Comparison of ENCODE assay signal across 9 cellular contexts in genomic region chr22:40347300-40347699, GRCh38. TPM values are rescaled to one million over a fixed set of nuclear protein-coding genes. Genes with fewer than 3 reads are reported as not detected.
DNase-seq lines count a peak whose midpoint lies in the region; ATAC-seq, FAIRE-seq and TF ChIP-seq lines count a peak whose summit lies in the region.
"Had no signal": no experiment of that assay in that cellular context is flagged by ENCODE, and none has a peak within 500 bp of the region (broad histone marks: within the 10 kb centered on the region; RNA-seq: fewer than 3 reads in every experiment).

No MANE protein-coding gene starts in this region.

- H3K27ac Mint-ChIP-seq in activated naive CD8-positive, alpha-beta T cell treated with anti-CD3 and anti-CD28 coated beads, Interleukin-2, amount 50 U/mL, for 24 hours = peak overlapping the region; percentile 98

- H3K4me2 ChIP-seq in SK-N-SH = peak overlapping the region; percentile 81

- H4K20me1 ChIP-seq in SK-N-SH (ENCODE audit: insufficient read depth) = no peaks in the 10 kb centered on the region; the same call in 1 of the 2 replicates

- POLR2A ChIA-PET in SK-N-SH (lab: Yijun Ruan, JAX) = interaction anchor here (0.9 to 1.8 kb wide), 5 partner anchors 11 to 304 kb away, joined by 3 to 7 read pairs (median 3); partner anchors contain the start of gene TNRC6B

- no peak for TF ChIP-seq RAD21 in SK-N-SH (IDR thresholded peaks at IDR 0.05; ENCODE audit: low read length)

- peaks cover 41% of the 10 kb centered on the region for H3K36me3 Mint-ChIP-seq in activated naive CD8-positive, alpha-beta T cell treated with anti-CD3 and anti-CD28 coated beads, Interleukin-2, amount 50 U/mL, for 24 hours (ENCODE audit: low read depth)

- peak overlapping the region; percentile 99 for H3K4me3 Mint-ChIP-seq in activated naive CD8-positive, alpha-beta T cell treated with anti-CD3 and anti-CD28 coated beads, Interleukin-2, amount 50 U/mL, for 24 hours

- no peak for TF ChIP-seq CTCF in SK-N-SH (IDR thresholded peaks at IDR 0.05)
- TF ChIP-seq CTCF in kidney epithelial cell (IDR thresholded peaks at IDR 0.05; ENCODE audit: insufficient read depth, low read length, poor library complexity, severe bottlenecking) = no peak
- TF ChIP-seq CTCF in suprapubic skin (IDR thresholded peaks at IDR 0.05) = no peak

- no peaks in the 10 kb centered on the region for H3K9me3 Mint-ChIP-seq in activated naive CD8-positive, alpha-beta T cell treated with anti-CD3 and anti-CD28 coated beads, Interleukin-2, amount 50 U/mL, for 24 hours

- CTCF ChIA-PET in SK-N-SH (lab: Yijun Ruan, JAX) = interaction anchor here (0.7 to 3.1 kb wide), 16 partner anchors 9 to 813 kb away, joined by 3 to 19 read pairs (median 4); no protein-coding TSS in a partner anchor

- H2AFZ ChIP-seq in SK-N-SH (ENCODE audit: low read depth) = no peak overlapping the region

- H3K4me1 ChIP-seq in SK-N-SH (ENCODE audit: control insufficient read depth in 1 of 2, insufficient read depth in 2 of 2, low read depth in 1 of 2, low read length in 1 of 2) (peaks cover 0 to 5% of the 10 kb centered on the region in 2 experiments; a peak in 3 of 4 replicates), suprapubic skin (peaks cover 28% of the 10 kb centered on the region)

- WGBS in SK-N-SH (ENCODE audit: low lambda C conversion rate) = 19% methylated on average over 7 of the region's 10 CpGs
- 16% methylated on average over 10 of the region's 10 CpGs for WGBS in suprapubic skin

- H3K4me1 Mint-ChIP-seq in activated naive CD8-positive, alpha-beta T cell treated with anti-CD3 and anti-CD28 coated beads, Interleukin-2, amount 50 U/mL, for 24 hours = peaks cover 42% of the 10 kb centered on the region

- H3K79me2 ChIP-seq in SK-N-SH (ENCODE audit: insufficient read depth) = peaks cover 48% of the 10 kb centered on the region

- ATAC-seq in SK-N-SH treated with all-trans-retinoic acid at 6 μM for 48 hours = no peak
- ATAC-seq in activated naive CD8-positive, alpha-beta T cell treated with anti-CD3 and anti-CD28 coated beads, Interleukin-2, amount 50 U/mL, for 24 hours = no peak

- H3K27ac ChIP-seq in SK-N-SH (ENCODE audit: low read depth in 2 of 2, low read length in 1 of 2) = peak overlapping the region; percentile 80 to 90; a peak in 3 of 4 replicates
- peak overlapping the region; percentile 92 for H3K27ac ChIP-seq in suprapubic skin

- FAIRE-seq in H54 (lab: Jason Lieb, UNC) = no peak
- FAIRE-seq: A204.1 had no signal

- no peaks in the 10 kb centered on the region for H3K27me3 ChIP-seq in SK-N-SH (ENCODE audit: insufficient read depth)
- H3K27me3 ChIP-seq in kidney epithelial cell (ENCODE audit: control insufficient read depth, insufficient read depth, low read length) = no peaks in the 10 kb centered on the region
- no peaks in the 10 kb centered on the region for H3K27me3 ChIP-seq in suprapubic skin

- no peaks in the 10 kb centered on the region for H3K9me2 ChIP-seq in SK-N-SH

- H3K4me3 ChIP-seq in SK-N-SH (ENCODE audit: low read depth in 2 of 2, low read length in 1 of 2) (peak overlapping the region; percentile 67 to 71), kidney epithelial cell (ENCODE audit: low read depth, low read length) (peak overlapping the region; percentile 90), suprapubic skin (peak overlapping the region; percentile 79)

- no peaks in the 10 kb centered on the region for H3F3A ChIP-seq in SK-N-SH (replicated peaks; ENCODE audit: insufficient read depth)

- H3K36me3 ChIP-seq in SK-N-SH (replicated peaks in 1 of 2; ENCODE audit: control insufficient read depth in 1 of 2, insufficient read depth in 2 of 2, low read length in 1 of 2) (peaks cover 9 to 10% of the 10 kb centered on the region in 2 experiments), kidney epithelial cell (ENCODE audit: control insufficient read depth, insufficient read depth, low read length) (no peaks in the 10 kb centered on the region), suprapubic skin (peaks cover 31% of the 10 kb centered on the region)

- no peak for TF ChIP-seq POLR2A in suprapubic skin (IDR thresholded peaks at IDR 0.05)
- no peak for TF ChIP-seq POLR2A in H54 (IDR thresholded peaks at IDR 0.05; ENCODE audit: low read depth, low read length)

- TF ChIP-seq EP300 in SK-N-SH (IDR thresholded peaks at IDR 0.05; ENCODE audit: borderline replicate concordance in 1 of 2, low read depth in 1 of 2, low read length in 1 of 2) (no peak), suprapubic skin (IDR thresholded peaks at IDR 0.05) (no peak)

- no peaks in the 10 kb centered on the region for H3K9me3 ChIP-seq in SK-N-SH
- no peaks in the 10 kb centered on the region for H3K9me3 ChIP-seq in suprapubic skin

- H3K9ac ChIP-seq in SK-N-SH = peak overlapping the region; percentile 84; the same call in 1 of the 2 replicates

- H3K27me3 Mint-ChIP-seq in activated naive CD8-positive, alpha-beta T cell treated with anti-CD3 and anti-CD28 coated beads, Interleukin-2, amount 50 U/mL, for 24 hours = no peaks in the 10 kb centered on the region

- DNase-seq in SK-N-SH = no peak
- no peak for DNase-seq in activated naive CD8-positive, alpha-beta T cell treated with anti-CD3 and anti-CD28 coated beads, Interleukin-2, amount 50 U/mL, for 24 hours
- DNase-seq in kidney epithelial cell (ENCODE audit: low read depth) = no peak
- no peak for DNase-seq in suprapubic skin (ENCODE audit: low spot score in 2 of 2)
- no peak for DNase-seq in H54 (ENCODE audit: insufficient read length, low spot score)
- no peak for DNase-seq in GF-D8 (lab: John Stamatoyannopoulos, UW)
- no peak for DNase-seq in UCSD-AML1 (lab: John Stamatoyannopoulos, UW; ENCODE audit: unreplicated experiment)

TF ChIP-seq in SK-N-SH, 30 proteins besides CTCF, POLR2A, EP300 and RAD21 (continues in another document):
- TF ChIP-seq RXRA (IDR thresholded peaks at IDR 0.05; ENCODE audit: borderline replicate concordance, low read depth) = no peak
- TF ChIP-seq SMC3 (IDR thresholded peaks at IDR 0.05; ENCODE audit: low read depth, low read length) = no peak
- no peak for TF ChIP-seq USF2 (IDR thresholded peaks at IDR 0.05; ENCODE audit: borderline replicate concordance, low read depth, low read length)
- TF ChIP-seq FOSL2 (IDR thresholded peaks at IDR 0.05; ENCODE audit: borderline replicate concordance, low read depth) = no peak
- TF ChIP-seq EZH2phosphoT487 (IDR thresholded peaks at IDR 0.05; ENCODE audit: borderline replicate concordance, low read depth) = no peak
- TF ChIP-seq NFIC (IDR thresholded peaks at IDR 0.05; ENCODE audit: borderline replicate concordance) = no peak
- TF ChIP-seq TCF12 (IDR thresholded peaks at IDR 0.05) = no peak

TF ChIP-seq in SK-N-SH treated with all-trans-retinoic acid at 6 μM for 48 hours, 23 proteins besides CTCF, POLR2A, EP300 and RAD21:
- TF ChIP-seq CSRNP3 (CRISPR knock-in tag; IDR thresholded peaks at IDR 0.05) = no peak
- no peak for TF ChIP-seq CSDC2 (CRISPR knock-in tag; IDR thresholded peaks at IDR 0.05)
- TF ChIP-seq OSR1 (CRISPR knock-in tag; IDR thresholded peaks at IDR 0.05) = no peak
- no peak for TF ChIP-seq PATZ1 (CRISPR knock-in tag; IDR thresholded peaks at IDR 0.05; ENCODE audit: borderline replicate concordance)
- TF ChIP-seq SNAI2 (CRISPR knock-in tag; IDR thresholded peaks at IDR 0.05) = no peak
- TF ChIP-seq PPARA (CRISPR knock-in tag; IDR thresholded peaks at IDR 0.05; ENCODE audit: borderline replicate concordance) = no peak
- TF ChIP-seq TOX (CRISPR knock-in tag; IDR thresholded peaks at IDR 0.05; ENCODE audit: borderline replicate concordance) = no peak
- TF ChIP-seq ZNF8 (CRISPR knock-in tag; IDR thresholded peaks at IDR 0.05) = no peak

RNA-seq across cellular contexts. Expression of gene ADSL, which starts 1.0 kb away (rescaled TPM):
- 79.7 and 99.1 TPM in 2 replicates for polyA plus RNA-seq in SK-N-SH (2012; rRNA removed)
- polyA plus RNA-seq in SK-N-SH (2012; cell fraction: cytosol; rRNA removed) = 74.0 and 89.9 TPM in 2 replicates
- 87.8 and 113 TPM in 2 replicates for polyA plus RNA-seq in SK-N-SH (2012; cell fraction: nucleus; rRNA removed)
- total RNA-seq in kidney epithelial cell = 142 and 153 TPM in 2 replicates
- total RNA-seq in suprapubic skin = 10 to 100 TPM; 41.8 to 51.7 (median 45.2) TPM

RNA-seq across cellular contexts. Expression of gene SGSM3, which starts 23.1 kb away (rescaled TPM):
- polyA plus RNA-seq in SK-N-SH (2012; rRNA removed) = 42.3 and 46.4 TPM in 2 replicates
- 8.3 and 13.8 TPM in 2 replicates for polyA plus RNA-seq in SK-N-SH (2012; cell fraction: cytosol; rRNA removed)
- 268 and 294 TPM in 2 replicates for polyA plus RNA-seq in SK-N-SH (2012; cell fraction: nucleus; rRNA removed)
- total RNA-seq in kidney epithelial cell (17.2 and 24.4 TPM in 2 replicates), suprapubic skin (100 to 1,000 TPM in 1 of 4 donors, 10 to 100 TPM in 3; 54.3 to 138 (median 83.6) TPM)
